ENCODE assay signal across 9 cellular contexts in genomic region chr5:62342476-62342837, GRCh38. TPM values are rescaled to one million over a fixed set of nuclear protein-coding genes. Genes with fewer than 3 reads are reported as not detected.
DNase-seq lines count a peak whose midpoint lies in the region; ATAC-seq and TF ChIP-seq lines count a peak whose summit lies in the region.
"Had no signal": no experiment of that assay in that cellular context is flagged by ENCODE, and none has a peak within 500 bp of the region (broad histone marks: within the 10 kb centered on the region; RNA-seq: fewer than 3 reads in every experiment).

No MANE protein-coding gene starts in this region.

- no peaks in the 10 kb centered on the region for H3K9me3 Mint-ChIP-seq in activated naive CD8-positive, alpha-beta T cell (ENCODE audit: low read depth)
- peaks cover 5% of the 10 kb centered on the region for H3K9me3 Mint-ChIP-seq in type B pancreatic cell

- H3K4me3 Mint-ChIP-seq in activated naive CD8-positive, alpha-beta T cell: peak overlapping the region; percentile 70
- H3K4me3 Mint-ChIP-seq in type B pancreatic cell: no peak overlapping the region

- peak; percentile 44 for ATAC-seq in GM18517 (IDR thresholded peaks at IDR 0.05; ENCODE audit: unreplicated experiment)
- ATAC-seq in GM21360 (IDR thresholded peaks at IDR 0.05; ENCODE audit: unreplicated experiment): peak; percentile 42
- peak; percentile 62 for ATAC-seq in HG03064 (IDR thresholded peaks at IDR 0.05; ENCODE audit: low read depth, unreplicated experiment)

- H3K4me1 Mint-ChIP-seq in activated naive CD8-positive, alpha-beta T cell (ENCODE audit: low read depth): peaks cover 64% of the 10 kb centered on the region
- H3K4me1 Mint-ChIP-seq in type B pancreatic cell (ENCODE audit: unreplicated experiment): no peaks in the 10 kb centered on the region

- DNase-seq in occipital lobe (lab: John Stamatoyannopoulos, UW) (no peak), NCI-H2227 treated with DMSO at 0.1 percent for 48 hours (lab: John Stamatoyannopoulos, UW) (no peak), NCI-H345 (lab: John Stamatoyannopoulos, UW) (no peak), type B pancreatic cell (ENCODE audit: extremely low spot score, unreplicated experiment) (no peak)
- DNase-seq: stimulated activated CD8-positive, alpha-beta memory T cell treated with anti-CD3 and anti-CD28 coated beads, Interleukin-4, amount 100 ng/mL, for 48 hours had no signal

- TF ChIP-seq CTCF in type B pancreatic cell (conservative IDR thresholded peaks at IDR 0.05): no peak

- H3K36me3 Mint-ChIP-seq in activated naive CD8-positive, alpha-beta T cell: peaks cover 8% of the 10 kb centered on the region
- H3K36me3 Mint-ChIP-seq in type B pancreatic cell: peaks cover 12% of the 10 kb centered on the region

- H3K27ac Mint-ChIP-seq in activated naive CD8-positive, alpha-beta T cell: peak overlapping the region; percentile 94
- H3K27ac Mint-ChIP-seq in type B pancreatic cell: no peak overlapping the region

- H3K27me3 Mint-ChIP-seq in activated naive CD8-positive, alpha-beta T cell: no peaks in the 10 kb centered on the region
- H3K27me3 Mint-ChIP-seq in type B pancreatic cell: no peaks in the 10 kb centered on the region

RNA-seq across cellular contexts. Expression of gene KIF2A, which starts 36.5 kb away (rescaled TPM):
- total RNA-seq in occipital lobe (285 TPM), type B pancreatic cell (ENCODE audit: low replicate concordance) (45.4 and 58.5 TPM in 2 replicates)
